23 cellular contexts compared by ENCODE assay signal in the genomic region with DNA sequence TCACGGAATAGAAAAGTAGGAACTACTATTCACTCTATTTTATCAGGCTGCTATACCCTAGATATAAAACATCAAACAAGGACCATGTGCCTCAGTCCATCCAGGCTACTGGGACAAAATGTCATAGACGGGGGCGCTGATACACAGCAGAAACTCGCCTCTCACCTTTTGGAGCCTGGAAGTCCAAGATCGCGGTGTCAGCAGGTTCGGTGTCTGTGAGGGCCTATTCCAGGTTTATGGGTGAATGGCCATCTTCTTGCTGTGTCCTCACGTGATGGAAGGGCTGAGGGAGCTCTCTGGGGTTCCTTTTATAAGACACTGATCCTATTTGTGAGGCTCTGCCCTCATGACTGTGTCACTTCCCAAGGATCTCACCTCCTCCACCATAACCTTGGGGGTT.
"Had no signal": no experiment of that assay in that cellular context is flagged by ENCODE, and none has a peak within 500 bp of the region (broad histone marks: within the 10 kb centered on the region; RNA-seq: fewer than 3 reads in every experiment).

No MANE protein-coding gene starts in this region.

- H3K4me1 Mint-ChIP-seq: T-helper 17 cell, WTC11 had no signal

- H3K27ac Mint-ChIP-seq: activated naive CD8-positive, alpha-beta T cell treated with anti-CD3 and anti-CD28 coated beads, Interleukin-2, amount 10 ng/mL, durations not matched to agents 7 days and 5 days; T-helper 17 cell; WTC11 had no signal

- ATAC-seq: K562, T-helper 17 cell, WTC11 had no signal

- H3K4me1 ChIP-seq: adrenal gland had no signal

- H3K36me3 ChIP-seq: adrenal gland had no signal

- H3K4me3 Mint-ChIP-seq: activated naive CD8-positive, alpha-beta T cell treated with anti-CD3 and anti-CD28 coated beads, Interleukin-2, amount 10 ng/mL, durations not matched to agents 7 days and 5 days; T-helper 17 cell; WTC11 had no signal

- H3K27me3 ChIP-seq: adrenal gland had no signal

- H3K9me3 ChIP-seq: adrenal gland had no signal

- H3K27ac ChIP-seq: adrenal gland had no signal

- DNase-seq: activated CD4-positive, alpha-beta T cell treated with anti-CD3 and anti-CD28 coated beads, Interleukin-2, amount 50 U/mL, for 48 hours; activated CD4-positive, CD25-positive, alpha-beta regulatory T cell treated with anti-CD3 and anti-CD28 coated beads, Interleukin-2, amount 50 U/mL, for 72 hours; activated naive CD4-positive, alpha-beta T cell treated with anti-CD3 and anti-CD28 coated beads, Interleukin-2, amount 50 U/mL, for 16 hours; activated naive CD8-positive, alpha-beta T cell treated with anti-CD3 and anti-CD28 coated beads, Interleukin-2, amount 10 ng/mL, durations not matched to agents 7 days and 5 days; activated T-cell treated with anti-CD3 and anti-CD28 coated beads for 4 hours; anterior cingulate cortex; caudate nucleus; Karpas-422; NCI-H1048; NCI-H1417; NCI-H1694; NCI-H2029; NCI-H2107; NCI-H2171 treated with DMSO at 0.1 percent for 48 hours; NCI-H226; NCI-H526; NCI-H82; SIG-M5; T-helper 17 cell; T-helper 9 cell had no signal

- H3K4me3 ChIP-seq: adrenal gland, K562 had no signal
